8 cellular contexts compared by ENCODE assay signal in the genomic region with DNA sequence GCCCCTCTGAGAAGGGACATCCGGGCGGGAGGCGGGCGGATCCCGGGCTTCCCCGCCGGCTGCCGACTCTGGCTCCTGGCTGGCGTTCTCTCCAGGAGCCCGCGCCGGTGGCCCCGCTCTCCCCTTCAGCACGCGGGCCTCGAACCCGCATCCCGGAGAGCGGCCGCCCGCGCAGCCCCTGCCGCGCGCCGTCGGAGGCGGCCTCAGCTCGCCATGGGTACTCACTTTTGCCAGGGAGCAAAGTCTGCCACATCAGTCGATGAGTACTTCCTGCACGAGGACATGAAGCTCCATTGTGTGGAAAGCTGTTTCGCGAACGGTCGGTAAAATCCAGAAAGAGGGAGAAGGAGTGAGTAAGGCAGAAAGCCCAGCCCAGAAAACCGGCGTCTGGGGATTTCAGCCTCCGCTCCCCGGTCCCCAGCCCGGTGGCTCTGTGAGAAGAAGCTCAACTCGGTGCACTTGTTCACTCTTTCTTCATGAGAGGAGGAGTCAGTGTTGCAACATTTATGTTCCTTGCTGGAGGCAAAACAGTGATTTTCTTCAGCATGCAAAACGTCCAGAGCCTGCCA. TPM values are rescaled to one million over a fixed set of nuclear protein-coding genes. Genes with fewer than 3 reads are reported as not detected.
DNase-seq lines count a peak whose midpoint lies in the region; ATAC-seq and TF ChIP-seq lines count a peak whose summit lies in the region.

TSS of gene PRLR (minus strand) at position 445 of the 569 bp plus-strand sequence. CDS start 140,867 bp downstream, outside the sequence.

- H3K4me3 ChIP-seq in lung, result peak within 1 kb of the TSS; percentile 36
- peak within 1 kb of the TSS; percentile 42 to 56 (median 52) for H3K4me3 ChIP-seq in transverse colon

- peak; percentile 60 for DNase-seq in GM03348 (ENCODE audit: low spot score)
- peak; percentile 32 for DNase-seq in H4 (ENCODE audit: low spot score)
- DNase-seq in NCI-H748 treated with DMSO at 0.1 percent for 48 hours (lab: John Stamatoyannopoulos, UW), result peak; percentile 51
- no peak for DNase-seq in lung (ENCODE audit: low spot score)
- peak; percentile 62 for DNase-seq in transverse colon
- no peak for DNase-seq in DMS114 treated with DMSO at 0.1 percent for 48 hours (lab: John Stamatoyannopoulos, UW; ENCODE audit: unreplicated experiment)

- H3K27me3 ChIP-seq in lung (ENCODE audit: control insufficient read depth, insufficient read depth) (no peaks in the 10 kb centered on the region), transverse colon (peaks cover 16% of the 10 kb centered on the region)

- TF ChIP-seq EP300 in transverse colon (IDR thresholded peaks at IDR 0.05; ENCODE audit: low read depth), result no peak

- H3K9me3 Mint-ChIP-seq in dendritic cell treated with granulocyte-macrophage colony-stimulating factor and Interleukin-4, amounts not matched to agents 40 ng/mL and 50 ng/mL, for 4 days, result no peaks in the 10 kb centered on the region

- peaks cover 5% of the 10 kb centered on the region for H3K27me3 Mint-ChIP-seq in dendritic cell treated with granulocyte-macrophage colony-stimulating factor and Interleukin-4, amounts not matched to agents 40 ng/mL and 50 ng/mL, for 4 days

- H3K9me3 ChIP-seq in lung (ENCODE audit: control insufficient read depth in 2 of 2, insufficient read depth in 1 of 2, low read length in 1 of 2) (no peaks in the 10 kb centered on the region), transverse colon (no peaks in the 10 kb centered on the region)

- H3K27ac ChIP-seq in lung (ENCODE audit: low read depth in 1 of 2, low read length in 1 of 2) (peak within 1 kb of the TSS in 1 of 2 donors; percentile 1), transverse colon (peak within 1 kb of the TSS; percentile 74 to 86 (median 80))

- peaks cover 5% of the 10 kb centered on the region for H3K36me3 Mint-ChIP-seq in dendritic cell treated with granulocyte-macrophage colony-stimulating factor and Interleukin-4, amounts not matched to agents 40 ng/mL and 50 ng/mL, for 4 days (ENCODE audit: low read depth)

- H3K27ac Mint-ChIP-seq in dendritic cell treated with granulocyte-macrophage colony-stimulating factor and Interleukin-4, amounts not matched to agents 40 ng/mL and 50 ng/mL, for 4 days, result peak within 1 kb of the TSS; percentile 75

- H3K4me1 Mint-ChIP-seq in dendritic cell treated with granulocyte-macrophage colony-stimulating factor and Interleukin-4, amounts not matched to agents 40 ng/mL and 50 ng/mL, for 4 days (ENCODE audit: low read depth), result peaks cover 55% of the 10 kb centered on the region

- in situ Hi-C loops in transverse colon (cut with MboI; ENCODE audit: low pct_ligation_motif_present in 1 of 4, low pct_unique_long_range_greater_than_20kb in 1 of 4, low sequenced_read_pairs in 3 of 4), result no loop called here

- ATAC-seq in lung (ENCODE audit: insufficient read depth, low FRiP score) (peak; percentile 55), GM18873 (IDR thresholded peaks at IDR 0.05; ENCODE audit: low FRiP score, unreplicated experiment) (no peak)

- TF ChIP-seq CTCF in lung (IDR thresholded peaks at IDR 0.05; ENCODE audit: control extremely low read depth, extremely low read depth) (no peak), transverse colon (IDR thresholded peaks at IDR 0.05) (no peak)

- 1% methylated on average over 28 to 42 of the region's 42 CpGs for WGBS in lung, 2 donors
- 0 to 2% methylated on average over 1 to 29 of the region's 42 CpGs for WGBS in transverse colon (ENCODE audit: low coverage in 1 of 2), 2 donors

- H3K4me1 ChIP-seq in lung (ENCODE audit: control insufficient read depth in 2 of 2, insufficient read depth in 2 of 2, low read length in 2 of 2) (peaks cover 0 to 6% of the 10 kb centered on the region in 2 donors), transverse colon (peaks cover 3 to 18% (median 10%) of the 10 kb centered on the region in 4 donors)

- no peaks in the 10 kb centered on the region for H3K36me3 ChIP-seq in lung (ENCODE audit: control insufficient read depth in 2 of 2, insufficient read depth in 2 of 2, low read length in 2 of 2)
- no peaks in the 10 kb centered on the region for H3K36me3 ChIP-seq in transverse colon

- intact Hi-C loops in dendritic cell treated with granulocyte-macrophage colony-stimulating factor and Interleukin-4, amounts not matched to agents 40 ng/mL and 50 ng/mL, for 4 days (cut with micrococcal nuclease), result no loop called here
- intact Hi-C loops in transverse colon (cut with DNase I; ENCODE audit: low total_unique reads), result loop anchor here (5.0 kb wide), 1 partner anchor 1317 kb away; no protein-coding TSS in a partner anchor

- peak within 1 kb of the TSS; percentile 85 for H3K4me3 Mint-ChIP-seq in dendritic cell treated with granulocyte-macrophage colony-stimulating factor and Interleukin-4, amounts not matched to agents 40 ng/mL and 50 ng/mL, for 4 days

- peak; percentile 56 for TF ChIP-seq POLR2A in transverse colon (IDR thresholded peaks at IDR 0.05)

RNA-seq across cellular contexts. Expression of gene PRLR, which starts in this region (rescaled TPM):
- total RNA-seq in H4 (2014; rRNA removed; shearing (Covaris generic)), result 0.12 and 1.1 TPM in 2 replicates
- total RNA-seq in lung (1 to 10 TPM; 1.4 to 3.4 TPM), transverse colon (10 to 100 TPM in 3 of 4 donors, 1 to 10 TPM in 1; 4.9 to 19.8 (median 13.0) TPM)
- under 1 TPM; 0.02 to 0.11 TPM for polyA plus RNA-seq in lung

Comparison
In these comparisons a context has a peak if more than half of its experiments do, and no peak if none do; other contexts are left out.
1. DNase-seq: peak in GM03348 (single experiment), H4 (single experiment), NCI-H748 treated with DMSO at 0.1 percent for 48 hours (single experiment) and transverse colon (single experiment); none in lung (single experiment) and DMS114 treated with DMSO at 0.1 percent for 48 hours (single experiment).